Comparison of ENCODE assay signal across 8 cellular contexts in genomic region chr9:137301086-137301947, GRCh38. TPM values are rescaled to one million over a fixed set of nuclear protein-coding genes. Genes with fewer than 3 reads are reported as not detected.
DNase-seq lines count a peak whose midpoint lies in the region; ATAC-seq and TF ChIP-seq lines count a peak whose summit lies in the region.

No MANE protein-coding gene starts in this region.

- no peak overlapping the region for H3K27ac Mint-ChIP-seq in MCF 10A (ENCODE audit: low read depth, unreplicated experiment)

- TF ChIP-seq POLR2A in GM18505 (IDR thresholded peaks at IDR 0.05; ENCODE audit: borderline replicate concordance, extremely low read depth, insufficient read depth, insufficient read length) = no peak

- H3K27me3 Mint-ChIP-seq in MCF 10A (ENCODE audit: insufficient read depth, unreplicated experiment) = peaks cover 8% of the 10 kb centered on the region

- peaks cover 5% of the 10 kb centered on the region for H3K36me3 Mint-ChIP-seq in MCF 10A (ENCODE audit: insufficient read depth, unreplicated experiment)

- no peaks in the 10 kb centered on the region for H3K9me3 ChIP-seq in subcutaneous abdominal adipose tissue (ENCODE audit: control insufficient read depth in 5 of 5, low read length in 5 of 5)

- H3K27ac ChIP-seq in layer of hippocampus (ENCODE audit: low read depth, low read length) (peak overlapping the region; percentile 38), subcutaneous abdominal adipose tissue (ENCODE audit: low read depth, low read length) (peak overlapping the region; percentile 41)

- peaks cover 0 to 3% (median 0%) of the 10 kb centered on the region in 5 donors for H3K36me3 ChIP-seq in subcutaneous abdominal adipose tissue (ENCODE audit: control insufficient read depth in 5 of 5, insufficient read depth in 5 of 5, low read length in 5 of 5)

- H3K9ac ChIP-seq in subcutaneous abdominal adipose tissue (ENCODE audit: low read length in 5 of 5) = peak overlapping the region in 2 of 5 donors; percentile 62 to 73

- ATAC-seq in activated CD4-positive, CD25-positive, alpha-beta regulatory T cell treated with anti-CD3 and anti-CD28 coated beads, Interleukin-2, amount 50 U/mL, for 24 hours = peak; percentile 4 to 14
- peak; percentile 8 for ATAC-seq in HG02642 (IDR thresholded peaks at IDR 0.05; ENCODE audit: poor library complexity, unreplicated experiment)
- no peak for ATAC-seq in GM18505 (IDR thresholded peaks at IDR 0.05; ENCODE audit: unreplicated experiment)

- H3K4me3 ChIP-seq in subcutaneous abdominal adipose tissue (ENCODE audit: low read depth in 1 of 5, low read length in 5 of 5) = peak overlapping the region; percentile 44 to 92 (median 73)

- intact Hi-C loops in MCF 10A (cut with micrococcal nuclease) = loop anchor here (5.0 kb wide), 1 partner anchor 121 kb away; the partner anchor contains the start of genes EXD3 and NOXA1

- peaks cover 5 to 83% (median 64%) of the 10 kb centered on the region in 5 donors for H3K4me1 ChIP-seq in subcutaneous abdominal adipose tissue (ENCODE audit: control insufficient read depth in 5 of 5, insufficient read depth in 5 of 5, low read length in 5 of 5)

- peak overlapping the region; percentile 74 for H3K4me3 Mint-ChIP-seq in MCF 10A (ENCODE audit: unreplicated experiment)

- H3K4me1 Mint-ChIP-seq in MCF 10A (ENCODE audit: insufficient read depth, unreplicated experiment) = no peaks in the 10 kb centered on the region

- CTCF ChIA-PET in MCF 10A (lab: Yijun Ruan, JAX) = interaction anchor here (0.6 to 1.1 kb wide), 2 partner anchors 82 to 109 kb away, joined by 3 read pairs; no protein-coding TSS in a partner anchor

- no TSS peak for BruUV-seq in MCF 10A (replicated peaks; lab: Mats Ljungman, UMichigan)

- H3K9me3 Mint-ChIP-seq in MCF 10A (ENCODE audit: unreplicated experiment) = no peaks in the 10 kb centered on the region

- no peak for DNase-seq in activated CD4-positive, CD25-positive, alpha-beta regulatory T cell (lab: John Stamatoyannopoulos, UW)
- DNase-seq in NCI-H774 (lab: John Stamatoyannopoulos, UW) = peak; percentile 72
- DNase-seq in MCF 10A (ENCODE audit: unreplicated experiment) = peak; percentile 56

- peaks cover 22% of the 10 kb centered on the region for H3K27me3 ChIP-seq in layer of hippocampus (ENCODE audit: control insufficient read depth, insufficient read depth, low read length)
- H3K27me3 ChIP-seq in subcutaneous abdominal adipose tissue (ENCODE audit: control insufficient read depth in 5 of 5, insufficient read depth in 4 of 5, low read length in 5 of 5) = peaks cover 46 to 72% (median 66%) of the 10 kb centered on the region in 5 donors

- TF ChIP-seq CTCF in MCF 10A (IDR thresholded peaks at IDR 0.05; ENCODE audit: unreplicated experiment) = peak; percentile 17

- POLR2A ChIA-PET in MCF 10A (lab: Yijun Ruan, JAX) = interaction anchor here (0.8 to 1.4 kb wide), 2 partner anchors 10 to 181 kb away, joined by 5 to 6 read pairs; no protein-coding TSS in a partner anchor

RNA-seq across cellular contexts. Expression of gene NRARP, which starts 0.8 kb away (rescaled TPM):
- total RNA-seq in MCF 10A (2022) = 1.4 and 2.2 TPM in 2 replicates

RNA-seq across cellular contexts. Expression of gene TOR4A, which starts 23.8 kb away (rescaled TPM):
- total RNA-seq in MCF 10A (2022) = 20.6 and 21.9 TPM in 2 replicates

RNA-seq across cellular contexts. Expression of gene NELFB, which starts 46.2 kb away (rescaled TPM):
- 38.0 and 40.5 TPM in 2 replicates for total RNA-seq in MCF 10A (2022)

RNA-seq across cellular contexts. Expression of gene STPG3, which starts 50.2 kb away (rescaled TPM):
- not detected in 2 replicates for total RNA-seq in MCF 10A (2022)

Comparison
In these comparisons a context has a peak if more than half of its experiments do, and no peak if none do; other contexts are left out.
1. DNase-seq: peak in NCI-H774 (single experiment) and MCF 10A (single experiment); none in activated CD4-positive, CD25-positive, alpha-beta regulatory T cell (0 of 4).